Comparison of ENCODE assay signal across 11 cellular contexts in genomic region chr15:98729446-98730042, GRCh38.
DNase-seq lines count a peak whose midpoint lies in the region; TF ChIP-seq lines count a peak whose summit lies in the region.
"Had no signal": no experiment of that assay in that cellular context is flagged by ENCODE, and none has a peak within 500 bp of the region (broad histone marks: within the 10 kb centered on the region; RNA-seq: fewer than 3 reads in every experiment).

No MANE protein-coding gene starts in this region.

- H3K9me3 ChIP-seq in SJCRH30 (replicated peaks): 0 out of 2 replicates have a peak, but pooled peaks cover 2% of the 10 kb centered on the region
- H3K9me3 ChIP-seq in esophagus muscularis mucosa: no peaks in the 10 kb centered on the region
- H3K9me3 ChIP-seq in muscle layer of colon (ENCODE audit: low read length): no peaks in the 10 kb centered on the region
- no peaks in the 10 kb centered on the region for H3K9me3 ChIP-seq in thyroid gland
- H3K9me3 ChIP-seq: ovary had no signal

- no peaks in the 10 kb centered on the region for H3K36me3 ChIP-seq in SJCRH30
- H3K36me3 ChIP-seq in esophagus muscularis mucosa: no peaks in the 10 kb centered on the region
- no peaks in the 10 kb centered on the region for H3K36me3 ChIP-seq in muscle layer of colon (ENCODE audit: insufficient read depth, low read length)
- H3K36me3 ChIP-seq in thyroid gland: no peaks in the 10 kb centered on the region
- H3K36me3 ChIP-seq: ovary had no signal

- no peak for TF ChIP-seq POLR2A in esophagus muscularis mucosa (IDR thresholded peaks at IDR 0.05; ENCODE audit: low read depth)
- TF ChIP-seq POLR2A in thyroid gland (IDR thresholded peaks at IDR 0.05): no peak

- intact Hi-C loops in esophagus muscularis mucosa (cut with DNase I): loop anchor here (5.0 kb wide), 1 partner anchor 62 kb away; no protein-coding TSS in a partner anchor
- intact Hi-C loops in thyroid gland (cut with DNase I): no loop called here
- intact Hi-C loops in dorsolateral prefrontal cortex (cut with DNase I): no loop called here

- 43% methylated on average over 3 of the region's 3 CpGs for WGBS in esophagus muscularis mucosa
- WGBS in thyroid gland, 2 donors: 72 to 76% methylated on average over 3 of the region's 3 CpGs

- DNase-seq in SJCRH30 (peak; percentile 64 to 68), esophagus muscularis mucosa (ENCODE audit: extremely low spot score) (no peak), thyroid gland (no peak), A172 (ENCODE audit: low spot score) (no peak), HuH-7 (ENCODE audit: low spot score) (no peak), dorsolateral prefrontal cortex (no peak), NCI-H748 (lab: John Stamatoyannopoulos, UW; ENCODE audit: unreplicated experiment) (no peak)
- DNase-seq: activated CD4-positive, alpha-beta T cell treated with anti-CD3 and anti-CD28 coated beads for 48 hours; NCI-H2171 had no signal

- H3K4me1 ChIP-seq in SJCRH30 (peaks cover 32% of the 10 kb centered on the region), esophagus muscularis mucosa (peaks cover 62 to 89% (median 68%) of the 10 kb centered on the region in 4 donors), muscle layer of colon (ENCODE audit: insufficient read depth, low read length) (peaks cover 61% of the 10 kb centered on the region), thyroid gland (peaks cover 36 to 41% of the 10 kb centered on the region in 2 donors)

- no peak for TF ChIP-seq EP300 in esophagus muscularis mucosa (IDR thresholded peaks at IDR 0.05)

- TF ChIP-seq CTCF in esophagus muscularis mucosa (IDR thresholded peaks at IDR 0.05) (no peak), thyroid gland (IDR thresholded peaks at IDR 0.05) (no peak), dorsolateral prefrontal cortex (IDR thresholded peaks at IDR 0.05 in 54 of 56, conservative IDR thresholded peaks at IDR 0.05 in 2 of 56; ENCODE audit: low read depth in 1 of 56, partially characterized antibody in 56 of 56) (no peak)

- peak overlapping the region; percentile 87; the same call in 1 of the 2 replicates for H3K27ac ChIP-seq in SJCRH30
- peak overlapping the region; percentile 85 to 91 (median 86) for H3K27ac ChIP-seq in esophagus muscularis mucosa (replicated peaks in 1 of 4)
- H3K27ac ChIP-seq in muscle layer of colon (ENCODE audit: low read depth, low read length): peak overlapping the region; percentile 61
- peak overlapping the region in 2 of 3 donors; percentile 77 to 92 for H3K27ac ChIP-seq in thyroid gland
- peak overlapping the region in 7 of 59 donors; percentile 3 to 53 (median 24) for H3K27ac ChIP-seq in dorsolateral prefrontal cortex
- H3K27ac ChIP-seq: ovary had no signal

- H3K27me3 ChIP-seq in SJCRH30 (no peaks in the 10 kb centered on the region), esophagus muscularis mucosa (no peaks in the 10 kb centered on the region), muscle layer of colon (ENCODE audit: control insufficient read depth in 1 of 2, insufficient read depth in 2 of 2, low read length in 2 of 2) (no peaks in the 10 kb centered on the region), thyroid gland (no peaks in the 10 kb centered on the region), dorsolateral prefrontal cortex (no peaks in the 10 kb centered on the region)
- H3K27me3 ChIP-seq: ovary had no signal

- peak overlapping the region; percentile 34 for H3K9ac ChIP-seq in muscle layer of colon (ENCODE audit: low read length)

- no peak overlapping the region for H3K4me3 ChIP-seq in SJCRH30
- H3K4me3 ChIP-seq in esophagus muscularis mucosa: no peak overlapping the region
- H3K4me3 ChIP-seq in muscle layer of colon (ENCODE audit: low read depth in 1 of 2, low read length in 2 of 2): no peak overlapping the region
- H3K4me3 ChIP-seq in thyroid gland (replicated peaks in 1 of 3): no peak overlapping the region
- no peak overlapping the region for H3K4me3 ChIP-seq in dorsolateral prefrontal cortex
- H3K4me3 ChIP-seq: ovary had no signal

Comparison
In these comparisons a context has a peak if more than half of its experiments do, and no peak if none do; other contexts are left out.
1. DNase-seq: peak in SJCRH30 (2 of 2); none in esophagus muscularis mucosa (single experiment), thyroid gland (0 of 2), A172 (single experiment), HuH-7 (single experiment), dorsolateral prefrontal cortex (0 of 10) and NCI-H748 (single experiment).